ENCODE assay signal across 8 cellular contexts in the genomic region with DNA sequence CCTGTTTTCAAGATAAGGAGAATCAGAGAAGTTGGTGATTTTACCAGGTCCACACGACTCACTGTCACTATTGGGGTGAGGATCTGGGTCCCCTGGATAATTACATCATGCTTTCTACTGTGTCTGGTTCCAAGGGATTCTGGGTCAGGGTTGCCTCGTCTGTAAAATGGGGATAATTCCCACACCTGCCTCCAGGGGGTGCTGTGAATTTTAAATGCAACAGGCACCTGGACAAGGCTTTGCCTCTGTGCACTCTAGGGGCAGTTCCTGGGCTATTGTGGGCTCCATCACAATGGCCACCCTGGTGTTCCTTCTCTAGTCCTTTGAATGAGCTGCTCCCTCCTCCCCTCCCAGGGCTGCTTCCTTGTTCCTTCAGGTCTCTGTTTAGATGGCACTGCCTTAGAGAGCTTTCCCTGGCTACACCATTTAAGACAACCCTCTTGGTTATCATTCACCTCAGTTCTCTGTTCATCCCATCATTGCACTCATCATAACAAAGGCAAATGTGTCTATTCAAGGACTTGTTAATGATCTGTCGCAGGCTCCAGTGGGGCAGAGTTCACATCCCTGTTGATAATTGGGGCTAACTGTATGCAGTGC.
A peak's percentile ranks its signal among the peaks of the same experiment; 100 is the strongest.
DNase-seq lines count a peak whose midpoint lies in the region; TF ChIP-seq lines count a peak whose summit lies in the region.

No MANE protein-coding gene starts in this region.

- intact Hi-C loops in Calu3 (cut with micrococcal nuclease; ENCODE audit: unreplicated experiment) (no loop called here), testis (cut with DNase I; ENCODE audit: low total_unique reads) (no loop called here)

- H2BK120ac ChIP-seq in mesendoderm (ENCODE audit: low read depth, low read length) = no peak overlapping the region

- H3K36me3 ChIP-seq in mesendoderm (ENCODE audit: control insufficient read depth, insufficient read depth, low read length) (no peaks in the 10 kb centered on the region), testis (ENCODE audit: low read depth, missing control alignments) (no peaks in the 10 kb centered on the region)

- no peaks in the 10 kb centered on the region for H3K4me1 Mint-ChIP-seq in Calu3 (ENCODE audit: low read depth, unreplicated experiment)

- H3K27ac Mint-ChIP-seq in Calu3 (ENCODE audit: unreplicated experiment) = no peak overlapping the region

- H3K79me1 ChIP-seq in mesendoderm (ENCODE audit: low read length) = no peaks in the 10 kb centered on the region

- H3K27ac ChIP-seq in mesendoderm (ENCODE audit: low read depth, low read length) = no peak overlapping the region
- no peak overlapping the region for H3K27ac ChIP-seq in testis

- no peak for TF ChIP-seq POLR2A in testis (IDR thresholded peaks at IDR 0.05)

- H3K27me3 Mint-ChIP-seq in Calu3 (ENCODE audit: unreplicated experiment) = peaks cover 25% of the 10 kb centered on the region

- H3K4me3 ChIP-seq in choroid plexus epithelial cell (ENCODE audit: low read depth, low read length) (no peak overlapping the region), mesendoderm (ENCODE audit: low read length) (no peak overlapping the region), testis (no peak overlapping the region)

- H3K4me1 ChIP-seq in mesendoderm (ENCODE audit: control insufficient read depth, low read depth, low read length) (peaks cover 4% of the 10 kb centered on the region), testis (no peaks in the 10 kb centered on the region)

- no peak overlapping the region for H2AK5ac ChIP-seq in mesendoderm (ENCODE audit: low read length)

- no peaks in the 10 kb centered on the region for H3K27me3 ChIP-seq in mesendoderm (ENCODE audit: insufficient read depth, low read length, poor library complexity)
- no peaks in the 10 kb centered on the region for H3K27me3 ChIP-seq in testis

- WGBS in mesendoderm (ENCODE audit: extremely low coverage, insufficient coverage, low lambda C conversion rate) = no CpG with 5 or more reads among the region's 3 CpGs
- 44 to 45% methylated on average over 3 of the region's 3 CpGs for WGBS in testis, 2 donors

- CTCF ChIA-PET in Calu3 (lab: Charles Lee) = no interaction called here

- no peak overlapping the region for H3K4me2 ChIP-seq in mesendoderm (ENCODE audit: low read length)

- DNase-seq in Calu3 = peak; percentile 75
- DNase-seq in HK-2 (ENCODE audit: unreplicated experiment) = peak; percentile 55
- DNase-seq in T-helper 9 cell = peak; percentile 17
- peak; percentile 63 for DNase-seq in choroid plexus epithelial cell (ENCODE audit: low read depth)
- DNase-seq in mesendoderm = peak; percentile 84
- peak; percentile 70 for DNase-seq in testis
- no peak for DNase-seq in globus pallidus (ENCODE audit: low spot score)
- no peak for DNase-seq in Ammon's horn (ENCODE audit: low spot score)

- H3K9me3 Mint-ChIP-seq in Calu3 (ENCODE audit: low read depth, unreplicated experiment) = no peaks in the 10 kb centered on the region

- no peak overlapping the region for H2BK15ac ChIP-seq in mesendoderm (replicated peaks; ENCODE audit: low read depth)

- no peak overlapping the region for H3K9ac ChIP-seq in mesendoderm (ENCODE audit: low read length)

- TF ChIP-seq CTCF in Calu3 (IDR thresholded peaks at IDR 0.05; ENCODE audit: unreplicated experiment) (peak; percentile 80), choroid plexus epithelial cell (conservative IDR thresholded peaks at IDR 0.05; ENCODE audit: low read depth, low read length) (peak; percentile 77), testis (IDR thresholded peaks at IDR 0.05) (peak; percentile 26 to 66 (median 61))

- no TSS peak for BruUV-seq in Calu3 (replicated peaks; lab: Mats Ljungman, UMichigan)

- H3K4me3 Mint-ChIP-seq in Calu3 (ENCODE audit: low read depth, unreplicated experiment) = no peak overlapping the region

- H3K79me2 ChIP-seq in mesendoderm (ENCODE audit: control insufficient read depth, insufficient read depth, low read length) = no peaks in the 10 kb centered on the region

- H3K9me3 ChIP-seq in testis = no peaks in the 10 kb centered on the region

- no peak overlapping the region for H4K8ac ChIP-seq in mesendoderm (ENCODE audit: low read depth, low read length)

- no peaks in the 10 kb centered on the region for H3K36me3 Mint-ChIP-seq in Calu3 (ENCODE audit: insufficient read depth, unreplicated experiment)

- H3K18ac ChIP-seq in mesendoderm (ENCODE audit: low read length) = no peak overlapping the region

- H4K5ac ChIP-seq in mesendoderm (ENCODE audit: low read length) = no peak overlapping the region

- H2BK5ac ChIP-seq in mesendoderm (ENCODE audit: low read length) = no peak overlapping the region

- H3K4ac ChIP-seq in mesendoderm (ENCODE audit: low read depth, low read length) = no peak overlapping the region

- no peak overlapping the region for H3K56ac ChIP-seq in mesendoderm (ENCODE audit: low read length)

- H3K23ac ChIP-seq in mesendoderm (ENCODE audit: low read length) = no peak overlapping the region

Comparison
In these comparisons a context has a peak if more than half of its experiments do, and no peak if none do; other contexts are left out.
1. DNase-seq: peak in Calu3 (single experiment), HK-2 (single experiment), T-helper 9 cell (single experiment), choroid plexus epithelial cell (single experiment), mesendoderm (single experiment) and testis (single experiment); none in globus pallidus (single experiment) and Ammon's horn (single experiment).
2. Peak in every context shown above with its lines, with median percentiles within 50 percentile points of each other: CTCF ChIP-seq.